ENCODE assay signal across 26 cellular contexts in genomic region chr14:54191846-54192245, GRCh38.
"Had no signal": no experiment of that assay in that cellular context is flagged by ENCODE, and none has a peak within 500 bp of the region (broad histone marks: within the 10 kb centered on the region; RNA-seq: fewer than 3 reads in every experiment).

No MANE protein-coding gene starts in this region.

- FAIRE-seq: frontal cortex had no signal

- H3K27ac ChIP-seq: adrenal gland, body of pancreas, coronary artery, dorsolateral prefrontal cortex, esophagus squamous epithelium, VCaP had no signal

- H3K36me3 ChIP-seq: adrenal gland, esophagus squamous epithelium had no signal

- H3K4me3 ChIP-seq: adrenal gland, body of pancreas, coronary artery, dorsolateral prefrontal cortex, esophagus squamous epithelium had no signal

- ATAC-seq: activated CD8-positive, alpha-beta T cell treated with anti-CD3 and anti-CD28 coated beads for 36 hours; activated naive CD8-positive, alpha-beta T cell treated with anti-CD3 and anti-CD28 coated beads, Interleukin-2, amount 50 U/mL, for 24 hours; body of pancreas; WTC11 had no signal

- H3K4me1 ChIP-seq: adrenal gland, body of pancreas had no signal

- H3K27me3 ChIP-seq: adrenal gland, body of pancreas, dorsolateral prefrontal cortex, esophagus squamous epithelium had no signal

- H3K9me3 ChIP-seq: adrenal gland, body of pancreas, esophagus squamous epithelium had no signal

- DNase-seq: activated CD4-positive, alpha-beta T cell treated with anti-CD3 and anti-CD28 coated beads for 1 hour; activated CD4-positive, alpha-beta T cell treated with anti-CD3 and anti-CD28 coated beads for 4 hours; activated CD4-positive, alpha-beta T cell treated with anti-CD3 and anti-CD28 coated beads, Interleukin-2, amount 10 ng/mL, durations not matched to agents 7 days and 5 days; activated CD4-positive, alpha-beta T cell treated with anti-CD3 and anti-CD28 coated beads, Interleukin-2, amount 50 U/mL, for 48 hours; activated CD8-positive, alpha-beta memory T cell treated with anti-CD3 and anti-CD28 coated beads for 24 hours; activated CD8-positive, alpha-beta T cell treated with anti-CD3 and anti-CD28 coated beads for 36 hours; activated effector memory CD4-positive, alpha-beta T cell treated with anti-CD3 and anti-CD28 coated beads, Interleukin-2, amount 50 U/mL, for 16 hours; activated naive CD4-positive, alpha-beta T cell treated with anti-CD3 and anti-CD28 coated beads for 36 hours; activated naive CD8-positive, alpha-beta T cell treated with anti-CD3 and anti-CD28 coated beads for 36 hours; activated naive CD8-positive, alpha-beta T cell treated with anti-CD3 and anti-CD28 coated beads, Interleukin-2, amount 50 U/mL, for 24 hours; activated T-cell treated with anti-CD3 and anti-CD28 coated beads, Interleukin-2, amount 50 U/mL, for 1 hour; activated T-cell treated with anti-CD3 and anti-CD28 coated beads, Interleukin-2, amount 50 U/mL, for 48 hours; adrenal gland; amygdala; aorta; body of pancreas; dorsolateral prefrontal cortex; effector memory CD4-positive, alpha-beta T cell; endodermal cell; esophagus squamous epithelium; head of caudate nucleus; T-helper 2 cell had no signal
